Comparison of ENCODE assay signal across 17 cellular contexts in genomic region chr11:77111277-77111676, GRCh38. TPM values are rescaled to one million over a fixed set of nuclear protein-coding genes. Genes with fewer than 3 reads are reported as not detected.
A peak's percentile ranks its signal among the peaks of the same experiment; 100 is the strongest.
DNase-seq lines count a peak whose midpoint lies in the region; ATAC-seq, FAIRE-seq and TF ChIP-seq lines count a peak whose summit lies in the region.
"Had no signal": no experiment of that assay in that cellular context is flagged by ENCODE, and none has a peak within 500 bp of the region (broad histone marks: within the 10 kb centered on the region; RNA-seq: fewer than 3 reads in every experiment).

No MANE protein-coding gene starts in this region.

- peak overlapping the region; percentile 67 for H3K27ac Mint-ChIP-seq in T-helper 17 cell
- H3K27ac Mint-ChIP-seq: CD4-positive, CD25-positive, alpha-beta regulatory T cell had no signal

- FAIRE-seq in small intestine (lab: Jason Lieb, UNC), result no peak
- FAIRE-seq: GM12878, H54 had no signal

- H3K27ac ChIP-seq in small intestine (ENCODE audit: low read depth in 1 of 2, low read length in 1 of 2), result peak overlapping the region in 1 of 2 donors; percentile 37

- H3K36me3 Mint-ChIP-seq in T-helper 17 cell (ENCODE audit: low read depth), result peaks cover 4% of the 10 kb centered on the region
- H3K36me3 Mint-ChIP-seq: CD4-positive, CD25-positive, alpha-beta regulatory T cell; IgD-negative memory B cell had no signal

- DNase-seq in ELR (ENCODE audit: low read depth) (peak; percentile 57), T-helper 17 cell (no peak), kidney tubule cell (ENCODE audit: low spot score) (peak; percentile 24), small intestine (peak; percentile 61), HuH-7 (ENCODE audit: low spot score) (no peak), erythroblast (lab: John Stamatoyannopoulos, UW) (no peak)
- DNase-seq: CD4-positive, CD25-positive, alpha-beta regulatory T cell; DMS 273 treated with DMSO at 0.1 percent for 48 hours; DND-41; Kasumi-1 had no signal

- ATAC-seq in T-helper 17 cell (no peak), GM19463 (IDR thresholded peaks at IDR 0.05; ENCODE audit: unreplicated experiment) (no peak)
- ATAC-seq: GM12878 had no signal

- no peaks in the 10 kb centered on the region for H3K36me3 ChIP-seq in small intestine (ENCODE audit: control insufficient read depth in 2 of 2, insufficient read depth in 2 of 2, low read length in 2 of 2)

- H3K27me3 Mint-ChIP-seq in T-helper 17 cell, result peaks cover 11% of the 10 kb centered on the region

- WGBS in small intestine, 3 donors, result 45 to 63% (median 47%) methylated on average over 3 of the region's 3 CpGs

- H3K4me1 Mint-ChIP-seq in T-helper 17 cell, result peaks cover 9% of the 10 kb centered on the region
- H3K4me1 Mint-ChIP-seq: IgD-negative memory B cell had no signal

- H3K4me3 Mint-ChIP-seq in T-helper 17 cell, result no peak overlapping the region
- H3K4me3 Mint-ChIP-seq: CD4-positive, CD25-positive, alpha-beta regulatory T cell; IgD-negative memory B cell had no signal

- peaks cover 7 to 28% of the 10 kb centered on the region in 2 donors for H3K4me1 ChIP-seq in small intestine (ENCODE audit: control insufficient read depth in 2 of 2, insufficient read depth in 1 of 2, low read depth in 1 of 2, low read length in 1 of 2)

- no peak overlapping the region for H3K4me3 ChIP-seq in small intestine (ENCODE audit: low read depth in 1 of 2, low read length in 2 of 2)
- H3K4me3 ChIP-seq: GM12878, Peyer's patch had no signal

- no peaks in the 10 kb centered on the region for H3K27me3 ChIP-seq in small intestine (ENCODE audit: control insufficient read depth in 2 of 2, insufficient read depth in 2 of 2, low read length in 2 of 2)
- H3K27me3 ChIP-seq: Peyer's patch had no signal

- TF ChIP-seq POLR2A in erythroblast (IDR thresholded peaks at IDR 0.05; ENCODE audit: low read length), result no peak

- H3K9me3 ChIP-seq in T-helper 17 cell (ENCODE audit: control insufficient read depth, low read length, poor library complexity, severe bottlenecking) (no peaks in the 10 kb centered on the region), small intestine (ENCODE audit: control insufficient read depth, low read depth) (no peaks in the 10 kb centered on the region)
- H3K9me3 ChIP-seq: Peyer's patch had no signal

RNA-seq across cellular contexts. Expression of gene OMP, which starts 8.6 kb away (rescaled TPM):
- total RNA-seq in T-helper 17 cell, result not detected
- polyA plus RNA-seq in small intestine, result 1 to 10 TPM in 2 of 3 donors, not detected in 1; 1.5 to 2.7 TPM
- total RNA-seq: CD4-positive, CD25-positive, alpha-beta regulatory T cell; GM12878; NCI-H460; SK-MEL-5 had no signal
- polyA plus RNA-seq: CD4-positive, CD25-positive, alpha-beta regulatory T cell; GM12878; IgD-negative memory B cell had no signal

RNA-seq across cellular contexts. Expression of gene MYO7A, which starts 16.8 kb away (rescaled TPM):
- total RNA-seq in T-helper 17 cell, result 1 to 10 TPM in 1 of 2 donors, under 1 TPM in 1; 0.57 to 1.7 TPM
- polyA plus RNA-seq in small intestine, result 1 to 10 TPM; 1.4 to 2.8 (median 1.6) TPM
- polyA plus RNA-seq: IgD-negative memory B cell had no signal

RNA-seq across cellular contexts. Expression of gene CAPN5, which starts 44.5 kb away (rescaled TPM):
- total RNA-seq in T-helper 17 cell, result 1 to 10 TPM; 2.5 to 3.0 TPM
- 10 to 100 TPM; 43.8 to 61.1 (median 48.6) TPM for polyA plus RNA-seq in small intestine

Comparison
In these comparisons a context has a peak if more than half of its experiments do, and no peak if none do; other contexts are left out.
1. DNase-seq: peak in ELR (single experiment), kidney tubule cell (single experiment) and small intestine (single experiment); none in T-helper 17 cell (0 of 3), HuH-7 (single experiment) and erythroblast (0 of 2).